In the genomic region with DNA sequence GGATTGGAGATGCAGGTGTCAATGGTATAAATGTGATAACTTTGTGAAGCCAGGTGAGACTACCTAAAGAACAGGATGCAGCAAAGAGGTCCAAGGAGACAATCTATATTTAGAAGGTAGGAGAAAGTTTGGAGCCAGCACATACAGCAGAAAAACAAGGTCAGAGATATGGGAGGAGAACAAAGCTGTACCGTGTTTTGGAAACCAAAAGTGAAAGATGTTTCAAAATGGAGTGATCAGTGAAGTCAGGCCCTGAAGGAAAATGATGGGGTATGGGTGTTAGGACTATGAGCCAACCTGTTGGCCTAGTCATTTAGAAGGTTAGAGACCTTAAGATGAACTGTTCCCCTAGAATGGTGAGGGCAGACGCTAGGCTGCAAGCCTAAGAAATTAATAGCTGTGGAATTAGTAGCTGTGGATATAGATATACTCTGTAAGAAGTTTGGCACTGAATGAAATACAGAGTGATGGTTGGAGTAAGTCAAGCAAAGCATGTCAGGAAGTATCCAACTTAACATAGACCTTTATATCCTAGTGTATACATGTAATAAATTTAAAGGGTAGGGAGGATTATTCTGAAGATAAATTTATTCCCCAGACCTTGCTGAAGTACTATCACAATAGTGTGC, we compare ENCODE assay signal across 13 cellular contexts.
DNase-seq lines count a peak whose midpoint lies in the region; ATAC-seq, FAIRE-seq and TF ChIP-seq lines count a peak whose summit lies in the region.
"Had no signal": no experiment of that assay in that cellular context is flagged by ENCODE, and none has a peak within 500 bp of the region (broad histone marks: within the 10 kb centered on the region; RNA-seq: fewer than 3 reads in every experiment).

No MANE protein-coding gene starts in this region.

- FAIRE-seq in GM12878 (lab: Jason Lieb, UNC) = no peak

- POLR2A ChIA-PET in GM12878 (lab: Charles Lee) (interaction anchor here (1.9 kb wide), 1 partner anchor 100 kb away, joined by 7 read pairs; no protein-coding TSS in a partner anchor), GM10248 (lab: Yijun Ruan, JAX) (no interaction called here)

- in situ Hi-C loops in GM12878 (cut with MboI) = no loop called here

- H4K20me1 ChIP-seq in GM12878 (ENCODE audit: control insufficient read depth, insufficient read depth) = no peaks in the 10 kb centered on the region

- no peak overlapping the region for H3K9ac ChIP-seq in GM12878 (ENCODE audit: control insufficient read depth, insufficient read depth, low read length)

- no peaks in the 10 kb centered on the region for H3K36me3 ChIP-seq in GM12878 (ENCODE audit: control insufficient read depth in 2 of 2, insufficient read depth in 2 of 2, low read length in 1 of 2)
- no peaks in the 10 kb centered on the region for H3K36me3 ChIP-seq in ascending aorta

- H3K4me1 ChIP-seq in GM12878 (ENCODE audit: control insufficient read depth, insufficient read depth, low read length) = peaks cover 11% of the 10 kb centered on the region
- peaks cover 0 to 3% of the 10 kb centered on the region in 2 donors for H3K4me1 ChIP-seq in ascending aorta
- H3K4me1 ChIP-seq: body of pancreas had no signal

- H3K27me3 ChIP-seq in GM12878 (replicated peaks in 1 of 2; ENCODE audit: control insufficient read depth in 2 of 2, insufficient read depth in 2 of 2, low read length in 1 of 2) = no peaks in the 10 kb centered on the region
- no peaks in the 10 kb centered on the region for H3K27me3 ChIP-seq in ascending aorta
- H3K27me3 ChIP-seq: body of pancreas had no signal

- no peak for TF ChIP-seq POLR2A in GM12878 (IDR thresholded peaks at IDR 0.05; ENCODE audit: low read depth, low read length)

- 49% methylated on average over 2 of the region's 2 CpGs for WGBS in GM12878 (ENCODE audit: insufficient coverage, insufficient replicate concordance, low lambda C conversion rate, missing lambda C conversion rate)

- no peak for TF ChIP-seq RAD21 in GM12878 (IDR thresholded peaks at IDR 0.05; ENCODE audit: insufficient read depth, low read depth, low read length)

- intact Hi-C loops in GM12878 (cut with micrococcal nuclease; ENCODE audit: unreplicated experiment) (no loop called here), ascending aorta (cut with DNase I) (no loop called here)

- peaks cover 2% of the 10 kb centered on the region for H3K9me3 ChIP-seq in GM12878 (replicated peaks; ENCODE audit: control insufficient read depth, insufficient read depth, low read length)
- no peaks in the 10 kb centered on the region for H3K9me3 ChIP-seq in ascending aorta
- H3K9me3 ChIP-seq: body of pancreas had no signal

- H2AFZ ChIP-seq in GM12878 (ENCODE audit: control insufficient read depth, low read depth, low read length) = peak overlapping the region; percentile 77

- H3K4me3 ChIP-seq in GM12878 (no peak overlapping the region), ascending aorta (no peak overlapping the region)
- H3K4me3 ChIP-seq: body of pancreas had no signal

- CTCF ChIA-PET in GM12878 (lab: Yijun Ruan, JAX) = interaction anchor here (1.1 to 1.5 kb wide), 4 partner anchors 16 to 217 kb away, joined by 3 to 10 read pairs (median 3); partner anchors contain the start of gene FAM3C
- CTCF ChIA-PET in GM10248 (lab: Yijun Ruan, JAX) = interaction anchor here (0.8 to 1.6 kb wide), 3 partner anchors 11 to 815 kb away, joined by 3 to 5 read pairs (median 3); no protein-coding TSS in a partner anchor

- SMC1A ChIA-PET in GM12878 (lab: Charles Lee; ENCODE audit: uncharacterized antibody, unreplicated experiment) = interaction anchor here (1.0 to 3.4 kb wide), 11 partner anchors 15 to 189 kb away, joined by 3 to 12 read pairs (median 4); no protein-coding TSS in a partner anchor

- TF ChIP-seq CTCF in GM12878 (IDR thresholded peaks at IDR 0.05 in 2 of 3, conservative IDR thresholded peaks at IDR 0.05 in 1 of 3; ENCODE audit: control insufficient read depth in 2 of 3, extremely low read depth in 1 of 3, insufficient read depth in 1 of 3, low read depth in 3 of 3, low read length in 3 of 3) = no peak
- TF ChIP-seq CTCF in GM10248 (IDR thresholded peaks at IDR 0.05; ENCODE audit: control extremely low read depth, extremely low read depth, low read depth, missing control alignments) = no peak
- no peak for TF ChIP-seq CTCF in ascending aorta (IDR thresholded peaks at IDR 0.05)

- TF ChIP-seq EP300 in GM12878 (IDR thresholded peaks at IDR 0.05; ENCODE audit: borderline replicate concordance in 1 of 2, control insufficient read depth in 1 of 2, low read depth in 2 of 2, low read length in 2 of 2) = no peak

- RAD21 ChIA-PET in GM12878 (lab: Charles Lee; ENCODE audit: unreplicated experiment) = interaction anchor here (1.5 to 2.2 kb wide), 2 partner anchors 100 to 190 kb away, joined by 3 to 8 read pairs; no protein-coding TSS in a partner anchor

- DNase-seq in GM12878 (ENCODE audit: low read depth, low spot score) (no peak), NCI-H82 treated with DMSO at 0.1 percent for 48 hours (lab: John Stamatoyannopoulos, UW; ENCODE audit: unreplicated experiment) (no peak), NCI-H2029 treated with DMSO at 0.1 percent for 48 hours (lab: John Stamatoyannopoulos, UW) (no peak), GM10248 (ENCODE audit: extremely low spot score) (no peak), ascending aorta (ENCODE audit: low spot score in 2 of 2) (no peak)
- DNase-seq: body of pancreas; CD8-positive, alpha-beta T cell; MV-4-11; NCI-H774; T-helper 2 cell had no signal

- H3K79me2 ChIP-seq in GM12878 (ENCODE audit: control insufficient read depth, insufficient read depth, low read length) = no peaks in the 10 kb centered on the region

- no TSS peak for BruUV-seq in GM12878 (replicated peaks; lab: Mats Ljungman, UMichigan)

- H3K4me2 ChIP-seq in GM12878 (ENCODE audit: control insufficient read depth, insufficient read depth) = peak overlapping the region; percentile 51

- H3K27ac ChIP-seq in GM12878 (ENCODE audit: control insufficient read depth, insufficient read depth) (peak overlapping the region; percentile 45; the same call in 1 of the 2 replicates), ascending aorta (no peak overlapping the region)
- H3K27ac ChIP-seq: body of pancreas had no signal

- ATAC-seq in GM18511 (IDR thresholded peaks at IDR 0.05; ENCODE audit: unreplicated experiment) (peak; percentile 45), GM21447 (IDR thresholded peaks at IDR 0.05; ENCODE audit: unreplicated experiment) (peak; percentile 46), HG03097 (IDR thresholded peaks at IDR 0.05; ENCODE audit: low FRiP score, unreplicated experiment) (peak; percentile 42), GM12878 (peak; percentile 14; the same call in 1 of the 3 replicates)
- ATAC-seq: body of pancreas; CD8-positive, alpha-beta T cell had no signal

TF ChIP-seq in GM12878, 131 proteins besides CTCF, POLR2A, EP300 and RAD21:
- TF ChIP-seq YBX1 (IDR thresholded peaks at IDR 0.05) (no peak), YY1 (IDR thresholded peaks at IDR 0.05; ENCODE audit: low read depth, low read length) (0 out of 2 replicates have a peak, but pooled peaks have one; percentile 13), STAT3 (IDR thresholded peaks at IDR 0.05; ENCODE audit: low read depth, low read length) (no peak), KAT2A (conservative IDR thresholded peaks at IDR 0.05; ENCODE audit: control insufficient read depth, low read depth, low read length) (no peak)
- TF ChIP-seq, protein P1, sequence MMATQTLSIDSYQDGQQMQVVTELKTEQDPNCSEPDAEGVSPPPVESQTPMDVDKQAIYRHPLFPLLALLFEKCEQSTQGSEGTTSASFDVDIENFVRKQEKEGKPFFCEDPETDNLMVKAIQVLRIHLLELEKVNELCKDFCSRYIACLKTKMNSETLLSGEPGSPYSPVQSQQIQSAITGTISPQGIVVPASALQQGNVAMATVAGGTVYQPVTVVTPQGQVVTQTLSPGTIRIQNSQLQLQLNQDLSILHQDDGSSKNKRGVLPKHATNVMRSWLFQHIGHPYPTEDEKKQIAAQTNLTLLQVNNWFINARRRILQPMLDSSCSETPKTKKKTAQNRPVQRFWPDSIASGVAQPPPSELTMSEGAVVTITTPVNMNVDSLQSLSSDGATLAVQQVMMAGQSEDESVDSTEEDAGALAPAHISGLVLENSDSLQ (IDR thresholded peaks at IDR 0.05) = no peak
TF ChIP-seq in GM12878: peak in this region for 1.
